Comparison of ENCODE assay signal across 1 cellular context in the genomic region with DNA sequence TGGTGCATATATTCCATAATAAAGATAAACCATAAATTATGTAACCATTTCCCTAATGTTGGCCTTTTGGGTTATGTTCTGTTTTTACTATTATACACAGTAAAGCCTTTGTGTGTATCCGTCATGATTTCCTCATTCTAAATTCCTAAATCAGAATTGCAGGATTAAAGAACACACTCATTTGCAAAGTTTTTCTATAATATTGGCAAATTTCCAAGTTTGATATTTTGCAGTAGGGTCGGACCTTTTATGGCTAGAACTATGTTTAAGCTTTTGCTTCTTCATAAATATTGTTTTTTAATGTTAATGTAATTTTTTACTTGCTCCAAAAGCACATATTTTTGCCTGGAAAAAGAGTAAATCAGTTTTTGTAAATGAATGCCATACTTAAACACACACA.
TF ChIP-seq lines count a peak whose summit lies in the region.

No MANE protein-coding gene starts in this region.

TF ChIP-seq in SK-N-SH treated with all-trans-retinoic acid at 6 μM for 48 hours, 23 proteins besides CTCF, POLR2A, EP300 and RAD21 (continued from another document):
- TF ChIP-seq, protein P1, sequence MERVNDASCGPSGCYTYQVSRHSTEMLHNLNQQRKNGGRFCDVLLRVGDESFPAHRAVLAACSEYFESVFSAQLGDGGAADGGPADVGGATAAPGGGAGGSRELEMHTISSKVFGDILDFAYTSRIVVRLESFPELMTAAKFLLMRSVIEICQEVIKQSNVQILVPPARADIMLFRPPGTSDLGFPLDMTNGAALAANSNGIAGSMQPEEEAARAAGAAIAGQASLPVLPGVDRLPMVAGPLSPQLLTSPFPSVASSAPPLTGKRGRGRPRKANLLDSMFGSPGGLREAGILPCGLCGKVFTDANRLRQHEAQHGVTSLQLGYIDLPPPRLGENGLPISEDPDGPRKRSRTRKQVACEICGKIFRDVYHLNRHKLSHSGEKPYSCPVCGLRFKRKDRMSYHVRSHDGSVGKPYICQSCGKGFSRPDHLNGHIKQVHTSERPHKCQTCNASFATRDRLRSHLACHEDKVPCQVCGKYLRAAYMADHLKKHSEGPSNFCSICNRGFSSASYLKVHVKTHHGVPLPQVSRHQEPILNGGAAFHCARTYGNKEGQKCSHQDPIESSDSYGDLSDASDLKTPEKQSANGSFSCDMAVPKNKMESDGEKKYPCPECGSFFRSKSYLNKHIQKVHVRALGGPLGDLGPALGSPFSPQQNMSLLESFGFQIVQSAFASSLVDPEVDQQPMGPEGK (CRISPR knock-in tag; IDR thresholded peaks at IDR 0.05; ENCODE audit: borderline replicate concordance): no peak
- TF ChIP-seq ISL1 (CRISPR knock-in tag; IDR thresholded peaks at IDR 0.05): no peak
- TF ChIP-seq OSR1 (CRISPR knock-in tag; IDR thresholded peaks at IDR 0.05): no peak
- no peak for TF ChIP-seq ESRRG (CRISPR knock-in tag; IDR thresholded peaks at IDR 0.05)
- no peak for TF ChIP-seq GLIS3 (CRISPR knock-in tag; IDR thresholded peaks at IDR 0.05)
- no peak for TF ChIP-seq TCF4 (CRISPR knock-in tag; IDR thresholded peaks at IDR 0.05; ENCODE audit: borderline replicate concordance)
- no peak for TF ChIP-seq ZNF565 (CRISPR knock-in tag; conservative IDR thresholded peaks at IDR 0.05; ENCODE audit: low read depth)
- no peak for TF ChIP-seq ZNF70 (CRISPR knock-in tag; IDR thresholded peaks at IDR 0.05)
- TF ChIP-seq ZNF8 (CRISPR knock-in tag; IDR thresholded peaks at IDR 0.05): no peak
- TF ChIP-seq, protein P2, sequence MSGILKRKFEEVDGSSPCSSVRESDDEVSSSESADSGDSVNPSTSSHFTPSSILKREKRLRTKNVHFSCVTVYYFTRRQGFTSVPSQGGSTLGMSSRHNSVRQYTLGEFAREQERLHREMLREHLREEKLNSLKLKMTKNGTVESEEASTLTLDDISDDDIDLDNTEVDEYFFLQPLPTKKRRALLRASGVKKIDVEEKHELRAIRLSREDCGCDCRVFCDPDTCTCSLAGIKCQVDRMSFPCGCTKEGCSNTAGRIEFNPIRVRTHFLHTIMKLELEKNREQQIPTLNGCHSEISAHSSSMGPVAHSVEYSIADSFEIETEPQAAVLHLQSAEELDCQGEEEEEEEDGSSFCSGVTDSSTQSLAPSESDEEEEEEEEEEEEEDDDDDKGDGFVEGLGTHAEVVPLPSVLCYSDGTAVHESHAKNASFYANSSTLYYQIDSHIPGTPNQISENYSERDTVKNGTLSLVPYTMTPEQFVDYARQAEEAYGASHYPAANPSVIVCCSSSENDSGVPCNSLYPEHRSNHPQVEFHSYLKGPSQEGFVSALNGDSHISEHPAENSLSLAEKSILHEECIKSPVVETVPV (CRISPR knock-in tag; IDR thresholded peaks at IDR 0.05): no peak
- TF ChIP-seq TOX (CRISPR knock-in tag; IDR thresholded peaks at IDR 0.05; ENCODE audit: borderline replicate concordance): no peak
